In genomic region chr10:102117391-102118159, GRCh38 we compare ENCODE assay signal across 8 cellular contexts. TPM values are rescaled to one million over a fixed set of nuclear protein-coding genes. Genes with fewer than 3 reads are reported as not detected.
DNase-seq lines count a peak whose midpoint lies in the region; ATAC-seq and TF ChIP-seq lines count a peak whose summit lies in the region.

No MANE protein-coding gene starts in this region.

- no peaks in the 10 kb centered on the region for H3K36me3 Mint-ChIP-seq in T-helper 17 cell (ENCODE audit: low read depth)

- peaks cover 51% of the 10 kb centered on the region for H3K4me1 ChIP-seq in hepatocyte (ENCODE audit: insufficient read depth)

- TF ChIP-seq CTCF in hepatocyte (IDR thresholded peaks at IDR 0.05; ENCODE audit: poor library complexity): peak; percentile 41

- H3K79me2 ChIP-seq in hepatocyte: peaks cover 69% of the 10 kb centered on the region

- peaks cover 62% of the 10 kb centered on the region for H3K4me1 Mint-ChIP-seq in T-helper 17 cell

- no peak overlapping the region for H2AFZ ChIP-seq in hepatocyte

- no peaks in the 10 kb centered on the region for H3K9me3 ChIP-seq in T-helper 17 cell (ENCODE audit: control insufficient read depth, low read length, poor library complexity, severe bottlenecking)
- no peaks in the 10 kb centered on the region for H3K9me3 ChIP-seq in hepatocyte (ENCODE audit: low read depth)

- peak overlapping the region; percentile 94 for H3K4me3 Mint-ChIP-seq in T-helper 17 cell

- peak overlapping the region; percentile 95 for H3K27ac Mint-ChIP-seq in T-helper 17 cell

- no peaks in the 10 kb centered on the region for H3K36me3 ChIP-seq in hepatocyte (replicated peaks; ENCODE audit: insufficient read depth, low read depth)

- DNase-seq in ELF-1 (ENCODE audit: low read depth, low spot score) (peak; percentile 75), NCI-H1092 (lab: John Stamatoyannopoulos, UW) (peak; percentile 79), T-helper 17 cell (peak; percentile 40 to 66 (median 55)), astrocyte of the hippocampus (ENCODE audit: low read depth, low spot score) (peak; percentile 94), hepatocyte (ENCODE audit: low spot score) (peak; percentile 93), renal cortical epithelial cell (ENCODE audit: low read depth) (peak; percentile 67), NCI-H1930 (lab: John Stamatoyannopoulos, UW) (no peak)

- no peaks in the 10 kb centered on the region for H3K27me3 ChIP-seq in hepatocyte

- no peaks in the 10 kb centered on the region for H3K9me2 ChIP-seq in hepatocyte (replicated peaks; ENCODE audit: insufficient read depth)

- H4K20me1 ChIP-seq in hepatocyte (ENCODE audit: insufficient read depth, poor library complexity, severe bottlenecking): peaks cover 17% of the 10 kb centered on the region

- H3K4me3 ChIP-seq in hepatocyte: no peak overlapping the region

- H3K27ac ChIP-seq in hepatocyte: peak overlapping the region; percentile 95

- H3K27me3 Mint-ChIP-seq in T-helper 17 cell: no peaks in the 10 kb centered on the region

- peak; percentile 64 for ATAC-seq in T-helper 17 cell
- no peak for ATAC-seq in HG02642 (IDR thresholded peaks at IDR 0.05; ENCODE audit: poor library complexity, unreplicated experiment)

- 40% methylated on average over 8 of the region's 12 CpGs for WGBS in hepatocyte (ENCODE audit: low lambda C conversion rate, missing lambda C conversion rate)

- H3K4me2 ChIP-seq in hepatocyte: peak overlapping the region; percentile 78

RNA-seq across cellular contexts. Expression of gene LDB1, which starts 2.6 kb away (rescaled TPM):
- total RNA-seq in T-helper 17 cell (100 to 1,000 TPM; 104 to 112 TPM), hepatocyte (46.3 and 47.2 TPM in 2 replicates), renal cortical epithelial cell (26.7 and 49.5 TPM in 2 replicates)
- polyA plus RNA-seq in hepatocyte: 28.2 and 31.2 TPM in 2 replicates

RNA-seq across cellular contexts. Expression of gene PPRC1, which starts 15.3 kb away (rescaled TPM):
- total RNA-seq in T-helper 17 cell: 10 to 100 TPM; 38.3 to 41.0 TPM
- 9.8 and 15.6 TPM in 2 replicates for total RNA-seq in hepatocyte
- polyA plus RNA-seq in hepatocyte: 23.7 and 25.4 TPM in 2 replicates
- total RNA-seq in renal cortical epithelial cell: 7.8 and 17.4 TPM in 2 replicates

RNA-seq across cellular contexts. Expression of gene NOLC1, which starts 34.6 kb away (rescaled TPM):
- total RNA-seq in T-helper 17 cell (10 to 100 TPM; 46.1 to 48.0 TPM), hepatocyte (29.8 and 50.4 TPM in 2 replicates), renal cortical epithelial cell (36.5 and 57.6 TPM in 2 replicates)
- 46.2 and 49.5 TPM in 2 replicates for polyA plus RNA-seq in hepatocyte

RNA-seq across cellular contexts. Expression of gene HPS6, which starts 52.4 kb away (rescaled TPM):
- total RNA-seq in T-helper 17 cell (10 to 100 TPM; 12.4 to 15.8 TPM), hepatocyte (22.4 and 24.6 TPM in 2 replicates), renal cortical epithelial cell (44.8 and 86.7 TPM in 2 replicates)
- polyA plus RNA-seq in hepatocyte: 18.0 and 25.2 TPM in 2 replicates

Comparison
In these comparisons a context has a peak if more than half of its experiments do, and no peak if none do; other contexts are left out.
1. DNase-seq: peak in ELF-1 (single experiment), NCI-H1092 (single experiment), T-helper 17 cell (3 of 3), astrocyte of the hippocampus (single experiment), hepatocyte (single experiment) and renal cortical epithelial cell (single experiment); none in NCI-H1930 (0 of 2).